Comparison of ENCODE assay signal across 8 cellular contexts in genomic region chr4:144645621-144646522, GRCh38. TPM values are rescaled to one million over a fixed set of nuclear protein-coding genes. Genes with fewer than 3 reads are reported as not detected.
DNase-seq lines count a peak whose midpoint lies in the region; ATAC-seq and TF ChIP-seq lines count a peak whose summit lies in the region.

A gene with protein sequence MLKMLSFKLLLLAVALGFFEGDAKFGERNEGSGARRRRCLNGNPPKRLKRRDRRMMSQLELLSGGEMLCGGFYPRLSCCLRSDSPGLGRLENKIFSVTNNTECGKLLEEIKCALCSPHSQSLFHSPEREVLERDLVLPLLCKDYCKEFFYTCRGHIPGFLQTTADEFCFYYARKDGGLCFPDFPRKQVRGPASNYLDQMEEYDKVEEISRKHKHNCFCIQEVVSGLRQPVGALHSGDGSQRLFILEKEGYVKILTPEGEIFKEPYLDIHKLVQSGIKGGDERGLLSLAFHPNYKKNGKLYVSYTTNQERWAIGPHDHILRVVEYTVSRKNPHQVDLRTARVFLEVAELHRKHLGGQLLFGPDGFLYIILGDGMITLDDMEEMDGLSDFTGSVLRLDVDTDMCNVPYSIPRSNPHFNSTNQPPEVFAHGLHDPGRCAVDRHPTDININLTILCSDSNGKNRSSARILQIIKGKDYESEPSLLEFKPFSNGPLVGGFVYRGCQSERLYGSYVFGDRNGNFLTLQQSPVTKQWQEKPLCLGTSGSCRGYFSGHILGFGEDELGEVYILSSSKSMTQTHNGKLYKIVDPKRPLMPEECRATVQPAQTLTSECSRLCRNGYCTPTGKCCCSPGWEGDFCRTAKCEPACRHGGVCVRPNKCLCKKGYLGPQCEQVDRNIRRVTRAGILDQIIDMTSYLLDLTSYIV (plus strand): TSS chr4:144646156. CDS start chr4:144646676, 520 bp downstream.

- H3K36me3 ChIP-seq in adrenal gland (replicated peaks in 1 of 2) (no peaks in the 10 kb centered on the region), heart right ventricle (no peaks in the 10 kb centered on the region), osteoblast (ENCODE audit: insufficient read depth, low read length) (peaks cover 7% of the 10 kb centered on the region)

- H3K27me3 Mint-ChIP-seq in CD4-positive, alpha-beta T cell, result peaks cover 65% of the 10 kb centered on the region

- no peaks in the 10 kb centered on the region for H3K36me3 Mint-ChIP-seq in CD4-positive, alpha-beta T cell (ENCODE audit: low read depth)

- H3K4me1 ChIP-seq in adrenal gland (replicated peaks in 1 of 2) (peaks cover 0 to 18% of the 10 kb centered on the region in 2 donors), heart right ventricle (peaks cover 3 to 23% (median 14%) of the 10 kb centered on the region in 9 donors), osteoblast (ENCODE audit: insufficient read depth, low read length) (peaks cover 21% of the 10 kb centered on the region)

- no peaks in the 10 kb centered on the region for H4K20me1 ChIP-seq in osteoblast (ENCODE audit: insufficient read depth, low read length)

- WGBS in adrenal gland, 4 donors, result 1 to 2% (median 1%) methylated on average over 28 to 81 of the region's 81 CpGs
- 1% methylated on average over 55 to 74 of the region's 81 CpGs for WGBS in heart right ventricle, 2 donors

- DNase-seq in CD4-positive, alpha-beta T cell, result peak in 2 of 10 experiments; percentile 8 to 15
- DNase-seq in NCI-H345 treated with DMSO at 0.1 percent for 48 hours (lab: John Stamatoyannopoulos, UW; ENCODE audit: unreplicated experiment), result peak; percentile 11
- peak in 5 of 7 donors; percentile 22 to 46 (median 26) for DNase-seq in adrenal gland
- DNase-seq in heart right ventricle, result peak in 1 of 2 donors; percentile 28
- peak; percentile 91 for DNase-seq in osteoblast (ENCODE audit: insufficient read length, low spot score, missing footprints)
- DNase-seq in 8988T, result no peak

- H3K4me1 Mint-ChIP-seq in CD4-positive, alpha-beta T cell (ENCODE audit: low read depth), result peaks cover 15% of the 10 kb centered on the region

- H3K27ac Mint-ChIP-seq in CD4-positive, alpha-beta T cell, result no peak within 1 kb of the TSS

- H2AFZ ChIP-seq in osteoblast (ENCODE audit: low read length), result peak within 1 kb of the TSS; percentile 96

- H3K79me2 ChIP-seq in osteoblast (ENCODE audit: insufficient read depth, low read length), result peaks cover 45% of the 10 kb centered on the region

- H3K4me3 Mint-ChIP-seq in CD4-positive, alpha-beta T cell, result peak within 1 kb of the TSS; percentile 66

- H3K4me3 ChIP-seq in adrenal gland (peak within 1 kb of the TSS in 2 of 4 donors; percentile 22 to 63), heart right ventricle (peak within 1 kb of the TSS; percentile 26 to 61 (median 50)), osteoblast (ENCODE audit: insufficient read depth, low read length) (peak within 1 kb of the TSS; percentile 77)

- peaks cover 54% of the 10 kb centered on the region for H3K27me3 ChIP-seq in CD4-positive, alpha-beta T cell (ENCODE audit: control insufficient read depth, insufficient read depth, low read length)
- H3K27me3 ChIP-seq in adrenal gland (peaks cover 20% of the 10 kb centered on the region), heart right ventricle (peaks cover 0 to 75% (median 55%) of the 10 kb centered on the region in 7 donors), osteoblast (ENCODE audit: insufficient read depth, low read length) (no peaks in the 10 kb centered on the region)

- ATAC-seq in CD4-positive, alpha-beta T cell (ENCODE audit: poor library complexity), result peak; percentile 48
- ATAC-seq in GM19395 (IDR thresholded peaks at IDR 0.05; ENCODE audit: unreplicated experiment), result peak; percentile 56
- peak; percentile 55 to 83 (median 72) for ATAC-seq in heart right ventricle
- no peak for ATAC-seq in HG03520 (IDR thresholded peaks at IDR 0.05; ENCODE audit: unreplicated experiment)

- peak within 1 kb of the TSS; percentile 86 for H3K4me2 ChIP-seq in osteoblast (ENCODE audit: insufficient read depth, low read length)

- no peaks in the 10 kb centered on the region for H3K9me3 Mint-ChIP-seq in CD4-positive, alpha-beta T cell

- TF ChIP-seq POLR2A in adrenal gland (IDR thresholded peaks at IDR 0.05), result no peak

- no peak within 1 kb of the TSS for H3K27ac ChIP-seq in CD4-positive, alpha-beta T cell (ENCODE audit: low read depth, low read length)
- H3K27ac ChIP-seq in adrenal gland (peak within 1 kb of the TSS in 2 of 5 donors; percentile 23 to 69), heart right ventricle (no peak within 1 kb of the TSS), osteoblast (ENCODE audit: low read depth, low read length) (peak within 1 kb of the TSS; percentile 9)

- intact Hi-C loops in CD4-positive, alpha-beta T cell (cut with DNase I, micrococcal nuclease), result no loop called here
- intact Hi-C loops in adrenal gland (cut with DNase I), result no loop called here
- intact Hi-C loops in heart right ventricle (cut with DNase I), result no loop called here

- H3K9me3 ChIP-seq in CD4-positive, alpha-beta T cell (ENCODE audit: control insufficient read depth, low read length), result no peaks in the 10 kb centered on the region
- H3K9me3 ChIP-seq in adrenal gland (replicated peaks in 1 of 3), result no peaks in the 10 kb centered on the region
- H3K9me3 ChIP-seq in heart right ventricle, result no peaks in the 10 kb centered on the region
- no peaks in the 10 kb centered on the region for H3K9me3 ChIP-seq in osteoblast (ENCODE audit: low read depth, low read length)

- TF ChIP-seq CTCF in CD4-positive, alpha-beta T cell (IDR thresholded peaks at IDR 0.05), result no peak
- no peak for TF ChIP-seq CTCF in adrenal gland (IDR thresholded peaks at IDR 0.05)
- no peak for TF ChIP-seq CTCF in heart right ventricle (IDR thresholded peaks at IDR 0.05)
- TF ChIP-seq CTCF in osteoblast (IDR thresholded peaks at IDR 0.05; ENCODE audit: extremely low read depth, low read depth, low read length), result no peak

- CTCF ChIA-PET in CD4-positive, alpha-beta T cell (lab: Charles Lee), result no interaction called here

- POLR2A ChIA-PET in CD4-positive, alpha-beta T cell (lab: Charles Lee), result no interaction called here

RNA-seq across cellular contexts. Expression of the gene that starts here (rescaled TPM):
- not detected for total RNA-seq in CD4-positive, alpha-beta T cell
- total RNA-seq in adrenal gland, result 100 to 1,000 TPM in 1 of 8 donors, 10 to 100 TPM in 3, 1 to 10 TPM in 4; 2.1 to 169 (median 10.1) TPM
- polyA plus RNA-seq in adrenal gland, result 10 to 100 TPM in 1 of 3 donors, 1 to 10 TPM in 2; 2.4 to 12.7 (median 6.1) TPM
- total RNA-seq in heart right ventricle, result under 1 TPM in 5 of 10 donors, not detected in 5; 0.02 to 0.49 (median 0.26) TPM
- under 1 TPM in 1 of 2 donors, not detected in 1; 0.20 TPM for polyA plus RNA-seq in heart right ventricle
- total RNA-seq in osteoblast, result 0.59 and 0.72 TPM in 2 replicates

Comparison
In these comparisons a context has a peak if more than half of its experiments do, and no peak if none do; other contexts are left out.
1. Peak in ATAC-seq in CD4-positive, alpha-beta T cell; RNA of the gene not detected or under 1 TPM.
2. Peak in ATAC-seq and H3K4me3 ChIP-seq in heart right ventricle; RNA of the gene not detected or under 1 TPM.
3. Peak in DNase-seq, H3K4me3 ChIP-seq, H3K27ac ChIP-seq and H3K4me2 ChIP-seq in osteoblast; RNA of the gene not detected or under 1 TPM.